Comparison of ENCODE assay signal across 26 cellular contexts in the genomic region with DNA sequence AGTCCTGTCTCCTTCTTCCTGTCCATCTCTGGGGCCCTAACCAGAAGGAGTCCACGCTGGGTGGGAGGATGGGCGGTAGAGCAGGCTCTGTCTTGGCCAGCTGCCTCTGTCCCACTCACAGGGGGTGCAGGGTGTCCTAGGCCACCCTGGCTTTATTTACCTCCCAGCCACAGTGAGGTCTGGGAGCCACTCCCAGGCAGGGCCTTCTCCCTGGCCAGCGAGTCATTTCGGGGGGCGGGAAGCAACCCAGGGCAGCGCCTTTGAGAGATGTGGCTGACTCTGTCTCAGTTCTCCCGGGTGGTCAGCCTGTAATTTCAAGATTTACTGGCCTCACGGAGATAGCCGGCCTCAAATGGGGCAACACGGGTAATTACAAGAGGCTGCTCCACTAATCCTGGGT.
"Had no signal": no experiment of that assay in that cellular context is flagged by ENCODE, and none has a peak within 500 bp of the region (broad histone marks: within the 10 kb centered on the region; RNA-seq: fewer than 3 reads in every experiment).

No MANE protein-coding gene starts in this region.

- FAIRE-seq: astrocyte, pancreas had no signal

- H3K27ac Mint-ChIP-seq: activated B cell treated with CpG ODN at 0.5 μM for 24 hours; activated CD4-positive, alpha-beta T cell treated with anti-CD3 and anti-CD28 coated beads for 36 hours; activated naive CD4-positive, alpha-beta T cell treated with anti-CD3 and anti-CD28 coated beads, Interleukin-2, amount 50 U/mL, for 72 hours; activated T-cell treated with anti-CD3 and anti-CD28 coated beads, Interleukin-2, amount 50 U/mL, for 24 hours; activated T-helper 17 cell treated with anti-CD3 and anti-CD28 coated beads, Interleukin-2, amount 50 U/mL, for 72 hours; naive thymus-derived CD8-positive, alpha-beta T cell; stimulated activated effector memory CD8-positive, alpha-beta T cell treated with anti-CD3 and anti-CD28 coated beads, Interleukin-12 subunit alpha, Interleukin-12 subunit beta, amount 100 ng/mL, for 72 hours; stimulated activated naive CD8-positive, alpha-beta T cell treated with anti-CD3 and anti-CD28 coated beads, Interleukin-15, amount 100 ng/mL, for 72 hours; T-helper 1 cell treated with Interleukin-12 subunit alpha and Interleukin-12 subunit beta and Interleukin-4 antibody, amounts not matched to agents 30 μg/mL and 1 μg/mL, for 36 hours had no signal

- H3K9me3 Mint-ChIP-seq: activated B cell treated with CpG ODN at 0.5 μM for 24 hours; activated naive CD4-positive, alpha-beta T cell treated with anti-CD3 and anti-CD28 coated beads, Interleukin-2, amount 50 U/mL, for 72 hours; activated T-cell treated with anti-CD3 and anti-CD28 coated beads, Interleukin-2, amount 50 U/mL, for 24 hours; activated T-helper 17 cell treated with anti-CD3 and anti-CD28 coated beads, Interleukin-2, amount 50 U/mL, for 72 hours; naive thymus-derived CD8-positive, alpha-beta T cell; stimulated activated effector memory CD8-positive, alpha-beta T cell treated with anti-CD3 and anti-CD28 coated beads, Interleukin-12 subunit alpha, Interleukin-12 subunit beta, amount 100 ng/mL, for 72 hours; stimulated activated naive CD8-positive, alpha-beta T cell treated with anti-CD3 and anti-CD28 coated beads, Interleukin-15, amount 100 ng/mL, for 72 hours; T-helper 1 cell treated with Interleukin-12 subunit alpha and Interleukin-12 subunit beta and Interleukin-4 antibody, amounts not matched to agents 30 μg/mL and 1 μg/mL, for 36 hours had no signal

- H3K4me1 Mint-ChIP-seq: activated B cell treated with CpG ODN at 0.5 μM for 24 hours; activated CD4-positive, alpha-beta T cell treated with anti-CD3 and anti-CD28 coated beads for 36 hours; activated T-helper 17 cell treated with anti-CD3 and anti-CD28 coated beads, Interleukin-2, amount 50 U/mL, for 72 hours; stimulated activated effector memory CD8-positive, alpha-beta T cell treated with anti-CD3 and anti-CD28 coated beads, Interleukin-12 subunit alpha, Interleukin-12 subunit beta, amount 100 ng/mL, for 72 hours; stimulated activated naive CD8-positive, alpha-beta T cell treated with anti-CD3 and anti-CD28 coated beads, Interleukin-15, amount 100 ng/mL, for 72 hours had no signal

- H3K4me3 ChIP-seq: adrenal gland, breast epithelium, coronary artery, gastroesophageal sphincter, lung, pancreas, upper lobe of right lung had no signal

- H3K36me3 ChIP-seq: adrenal gland, breast epithelium, gastroesophageal sphincter, pancreas, upper lobe of right lung had no signal

- H3K27me3 Mint-ChIP-seq: activated T-cell treated with anti-CD3 and anti-CD28 coated beads, Interleukin-2, amount 50 U/mL, for 24 hours; stimulated activated naive CD8-positive, alpha-beta T cell treated with anti-CD3 and anti-CD28 coated beads, Interleukin-15, amount 100 ng/mL, for 72 hours had no signal

- H3K27me3 ChIP-seq: adrenal gland, breast epithelium, gastroesophageal sphincter, pancreas, upper lobe of right lung had no signal

- H3K4me3 Mint-ChIP-seq: activated B cell treated with CpG ODN at 0.5 μM for 24 hours; activated CD4-positive, alpha-beta T cell treated with anti-CD3 and anti-CD28 coated beads for 36 hours; activated T-cell treated with anti-CD3 and anti-CD28 coated beads, Interleukin-2, amount 50 U/mL, for 24 hours; activated T-helper 17 cell treated with anti-CD3 and anti-CD28 coated beads, Interleukin-2, amount 50 U/mL, for 72 hours; naive thymus-derived CD8-positive, alpha-beta T cell; stimulated activated effector memory CD8-positive, alpha-beta T cell treated with anti-CD3 and anti-CD28 coated beads, Interleukin-12 subunit alpha, Interleukin-12 subunit beta, amount 100 ng/mL, for 72 hours; stimulated activated naive CD8-positive, alpha-beta T cell treated with anti-CD3 and anti-CD28 coated beads, Interleukin-15, amount 100 ng/mL, for 72 hours; T-helper 1 cell treated with Interleukin-12 subunit alpha and Interleukin-12 subunit beta and Interleukin-4 antibody, amounts not matched to agents 30 μg/mL and 1 μg/mL, for 36 hours had no signal

- DNase-seq: activated B cell treated with CpG ODN at 0.5 μM for 24 hours; activated CD4-positive, alpha-beta T cell treated with anti-CD3 and anti-CD28 coated beads for 36 hours; activated CD4-positive, alpha-beta T cell treated with anti-CD3 and anti-CD28 coated beads, Interleukin-2, amount 50 U/mL, for 4 hours; activated CD8-positive, alpha-beta memory T cell treated with anti-CD3 and anti-CD28 coated beads for 24 hours; activated CD8-positive, alpha-beta memory T cell treated with anti-CD3 and anti-CD28 coated beads, Interleukin-2, amount 50 U/mL, for 4 hours; activated T-cell treated with anti-CD3 and anti-CD28 coated beads, Interleukin-2, amount 50 U/mL, for 24 hours; adrenal gland; head of caudate nucleus; islet precursor cell; naive thymus-derived CD8-positive, alpha-beta T cell; pancreas; right cardiac atrium; stimulated activated CD4-positive, alpha-beta T cell treated with anti-CD3 and anti-CD28 coated beads, Interleukin-2, amount 100 ng/mL, for 24 hours; stimulated activated naive CD8-positive, alpha-beta T cell treated with anti-CD3 and anti-CD28 coated beads, Interleukin-15, amount 100 ng/mL, for 72 hours; T1000; upper lobe of right lung had no signal

- H3K4me1 ChIP-seq: adrenal gland, breast epithelium, gastroesophageal sphincter, pancreas, upper lobe of right lung had no signal

- H3K9me3 ChIP-seq: adrenal gland, breast epithelium, gastroesophageal sphincter, pancreas, upper lobe of right lung had no signal

- H3K36me3 Mint-ChIP-seq: activated naive CD4-positive, alpha-beta T cell treated with anti-CD3 and anti-CD28 coated beads, Interleukin-2, amount 50 U/mL, for 72 hours; naive thymus-derived CD8-positive, alpha-beta T cell; stimulated activated effector memory CD8-positive, alpha-beta T cell treated with anti-CD3 and anti-CD28 coated beads, Interleukin-12 subunit alpha, Interleukin-12 subunit beta, amount 100 ng/mL, for 72 hours had no signal

- H3K27ac ChIP-seq: adrenal gland, breast epithelium, coronary artery, epithelial cell of prostate, gastroesophageal sphincter, pancreas, upper lobe of right lung had no signal
